Comparison of ENCODE assay signal across 10 cellular contexts in genomic region chr2:151775057-151775740, GRCh38. TPM values are rescaled to one million over a fixed set of nuclear protein-coding genes. Genes with fewer than 3 reads are reported as not detected.
A peak's percentile ranks its signal among the peaks of the same experiment; 100 is the strongest.
DNase-seq lines count a peak whose midpoint lies in the region; ATAC-seq, FAIRE-seq and TF ChIP-seq lines count a peak whose summit lies in the region.
"Had no signal": no experiment of that assay in that cellular context is flagged by ENCODE, and none has a peak within 500 bp of the region (broad histone marks: within the 10 kb centered on the region; RNA-seq: fewer than 3 reads in every experiment).

No MANE protein-coding gene starts in this region.

- intact Hi-C loops in left lung (cut with DNase I), result no loop called here

- H3K4me1 ChIP-seq in left lung, result no peaks in the 10 kb centered on the region

- H3K27ac Mint-ChIP-seq in activated naive CD8-positive, alpha-beta T cell treated with anti-CD3 and anti-CD28 coated beads for 36 hours, result peak overlapping the region; percentile 28

- H3K4me3 ChIP-seq in left lung, result no peak overlapping the region
- H3K4me3 ChIP-seq: cardiac muscle cell had no signal

- no peak for FAIRE-seq in frontal cortex (lab: Jason Lieb, UNC)

- peaks cover 54% of the 10 kb centered on the region for H3K36me3 Mint-ChIP-seq in activated naive CD8-positive, alpha-beta T cell treated with anti-CD3 and anti-CD28 coated beads for 36 hours

- H3K4me1 Mint-ChIP-seq in activated naive CD8-positive, alpha-beta T cell treated with anti-CD3 and anti-CD28 coated beads for 36 hours, result peaks cover 6% of the 10 kb centered on the region

- H3K9me3 Mint-ChIP-seq in activated naive CD8-positive, alpha-beta T cell treated with anti-CD3 and anti-CD28 coated beads for 36 hours, result peaks cover 6% of the 10 kb centered on the region

- peak; percentile 8 for DNase-seq in AG08395 (ENCODE audit: low spot score)
- DNase-seq in activated naive CD8-positive, alpha-beta T cell treated with anti-CD3 and anti-CD28 coated beads for 36 hours, result no peak
- no peak for DNase-seq in left lung
- no peak for DNase-seq in Kasumi-1 (lab: John Stamatoyannopoulos, UW)
- DNase-seq in frontal cortex (ENCODE audit: low spot score in 2 of 2), result no peak
- no peak for DNase-seq in NCI-H2171 (lab: John Stamatoyannopoulos, UW)
- DNase-seq in COLO668 (lab: John Stamatoyannopoulos, UW; ENCODE audit: unreplicated experiment), result no peak
- DNase-seq: NCI-H510A treated with DMSO at 0.1 percent for 48 hours had no signal

- TF ChIP-seq CTCF in left lung (IDR thresholded peaks at IDR 0.05), result no peak

- H3K27me3 ChIP-seq in left lung, result no peaks in the 10 kb centered on the region
- H3K27me3 ChIP-seq: cardiac muscle cell had no signal

- H3K4me3 Mint-ChIP-seq in activated naive CD8-positive, alpha-beta T cell treated with anti-CD3 and anti-CD28 coated beads for 36 hours, result no peak overlapping the region

- H3K9me3 ChIP-seq in left lung, result peaks cover 0 to 3% of the 10 kb centered on the region in 2 donors

- peak; percentile 35 for ATAC-seq in HG02798 (IDR thresholded peaks at IDR 0.05; ENCODE audit: poor library complexity, unreplicated experiment)
- peak; percentile 10 for ATAC-seq in left lung

- H3K27ac ChIP-seq in left lung, result peak overlapping the region in 1 of 2 donors; percentile 33
- H3K27ac ChIP-seq: cardiac muscle cell had no signal

- H3K36me3 ChIP-seq in left lung, result peaks cover 0 to 29% of the 10 kb centered on the region in 2 donors

- H3K27me3 Mint-ChIP-seq in activated naive CD8-positive, alpha-beta T cell treated with anti-CD3 and anti-CD28 coated beads for 36 hours, result no peaks in the 10 kb centered on the region

RNA-seq across cellular contexts. Expression of gene NEB, which starts 40.9 kb away (rescaled TPM):
- total RNA-seq in activated naive CD8-positive, alpha-beta T cell treated with anti-CD3 and anti-CD28 coated beads for 36 hours, result under 1 TPM; 0.06 to 0.20 TPM
- total RNA-seq in left lung, result 1 to 10 TPM; 1.3 to 1.9 TPM
- total RNA-seq in frontal cortex, result 0.41 TPM

RNA-seq across cellular contexts. Expression of gene ARL5A, which starts 53.0 kb away (rescaled TPM):
- 10 to 100 TPM; 81.2 to 81.7 TPM for total RNA-seq in activated naive CD8-positive, alpha-beta T cell treated with anti-CD3 and anti-CD28 coated beads for 36 hours
- 10 to 100 TPM; 56.9 to 58.0 TPM for total RNA-seq in left lung
- total RNA-seq in frontal cortex, result 64.8 TPM
